ENCODE assay signal across 20 cellular contexts in genomic region chr17:3485481-3486068, GRCh38. TPM values are rescaled to one million over a fixed set of nuclear protein-coding genes. Genes with fewer than 3 reads are reported as not detected.
DNase-seq lines count a peak whose midpoint lies in the region; ATAC-seq, FAIRE-seq and TF ChIP-seq lines count a peak whose summit lies in the region.
"Had no signal": no experiment of that assay in that cellular context is flagged by ENCODE, and none has a peak within 500 bp of the region (broad histone marks: within the 10 kb centered on the region; RNA-seq: fewer than 3 reads in every experiment).

No MANE protein-coding gene starts in this region.

- no peak overlapping the region for H3K4me3 ChIP-seq in H1 (ENCODE audit: extremely low read depth in 1 of 4, insufficient read depth in 2 of 4, low read depth in 3 of 4, low read length in 4 of 4)
- H3K4me3 ChIP-seq: A549 had no signal

- no peak overlapping the region for H2BK15ac ChIP-seq in H1 (ENCODE audit: low read length)

- H2AK5ac ChIP-seq in H1 (ENCODE audit: low read depth, low read length): no peak overlapping the region

- H2BK20ac ChIP-seq in H1 (ENCODE audit: low read length): no peak overlapping the region

- H3K56ac ChIP-seq in H1 (replicated peaks; ENCODE audit: insufficient read length, low read depth, low read length): no peak overlapping the region

- TF ChIP-seq RAD21 in H1 (IDR thresholded peaks at IDR 0.05 in 1 of 2, conservative IDR thresholded peaks at IDR 0.05 in 1 of 2; ENCODE audit: low read depth in 2 of 2, low read length in 2 of 2): no peak

- no peak overlapping the region for H3K4ac ChIP-seq in H1 (replicated peaks; ENCODE audit: insufficient read length, low read depth, low read length)

- no peak overlapping the region for H3K4me3 Mint-ChIP-seq in progenitor cell of endocrine pancreas (ENCODE audit: low read depth)
- H3K4me3 Mint-ChIP-seq: CD8-positive, alpha-beta memory T cell had no signal

- no peaks in the 10 kb centered on the region for H3K9me3 ChIP-seq in H1 (ENCODE audit: insufficient read depth in 2 of 2, low read depth in 1 of 2, low read length in 1 of 2)
- H3K9me3 ChIP-seq: A549, BE2C had no signal

- no peak for TF ChIP-seq POLR2A in H1 (IDR thresholded peaks at IDR 0.05; ENCODE audit: control extremely low read depth in 1 of 2, low read depth in 2 of 2, low read length in 2 of 2)

- CTCF ChIA-PET in H1 (lab: Charles Lee; ENCODE audit: partially characterized antibody): interaction anchor here (0.6 to 1.8 kb wide), 3 partner anchors 8 to 108 kb away, joined by 3 to 4 read pairs (median 4); no protein-coding TSS in a partner anchor

- H3K4me2 ChIP-seq in H1 (ENCODE audit: insufficient read depth in 1 of 2, low read depth in 2 of 2, low read length in 2 of 2): no peak overlapping the region
- H3K4me2 ChIP-seq: A549 had no signal

- no peak overlapping the region for H3K23ac ChIP-seq in H1 (ENCODE audit: insufficient read length)

- POLR2A ChIA-PET in H1 (lab: Charles Lee; ENCODE audit: partially characterized antibody): interaction anchor here (0.9 kb wide), 1 partner anchor 9 kb away, joined by 3 read pairs; no protein-coding TSS in a partner anchor

- H3K9me3 Mint-ChIP-seq in progenitor cell of endocrine pancreas (ENCODE audit: low read depth): no peaks in the 10 kb centered on the region
- H3K9me3 Mint-ChIP-seq: CD8-positive, alpha-beta memory T cell had no signal

- no peaks in the 10 kb centered on the region for H4K20me1 ChIP-seq in H1 (replicated peaks in 1 of 2; ENCODE audit: control insufficient read depth in 1 of 2, insufficient read depth in 2 of 2, low read length in 2 of 2)

- no peak overlapping the region for H2BK120ac ChIP-seq in H1 (replicated peaks; ENCODE audit: low read depth, low read length)

- DNase-seq in NCI-H1694 (lab: John Stamatoyannopoulos, UW) (peak; percentile 93), NCI-H2171 (lab: John Stamatoyannopoulos, UW) (peak; percentile 75), H1 (ENCODE audit: low read depth in 1 of 2, low spot score in 2 of 2) (no peak), progenitor cell of endocrine pancreas (ENCODE audit: low spot score, unreplicated experiment) (no peak), urothelium cell line (ENCODE audit: low spot score) (no peak), NCI-H524 treated with DMSO at 0.1 percent for 48 hours (lab: John Stamatoyannopoulos, UW) (no peak)
- DNase-seq: BE2C; CD8-positive, alpha-beta memory T cell; DMS79 treated with DMSO at 0.1 percent for 48 hours; EL; IMR-90; KBM-7 had no signal

- peak overlapping the region; percentile 36 for H4K91ac ChIP-seq in H1 (replicated peaks; ENCODE audit: insufficient read length, low read length)

- H3K27ac Mint-ChIP-seq in progenitor cell of endocrine pancreas: peak overlapping the region; percentile 8

- no peak overlapping the region for H3K9ac ChIP-seq in H1 (replicated peaks in 1 of 4; ENCODE audit: extremely low read depth in 1 of 4, low read depth in 3 of 4, low read length in 3 of 4)

- H3K18ac ChIP-seq in H1 (ENCODE audit: extremely low read depth, low read length): no peak overlapping the region

- H3K14ac ChIP-seq in H1 (ENCODE audit: insufficient read length): no peak overlapping the region

- H3K36me3 ChIP-seq in H1 (ENCODE audit: control insufficient read depth in 2 of 4, insufficient read depth in 4 of 4, low read length in 3 of 4): no peaks in the 10 kb centered on the region
- H3K36me3 ChIP-seq: BE2C had no signal

- no peak overlapping the region for H2BK12ac ChIP-seq in H1 (ENCODE audit: low read depth, low read length)

- WGBS in H1 (ENCODE audit: extremely low coverage in 1 of 2, insufficient coverage in 1 of 2, insufficient read length in 1 of 2, insufficient replicate concordance in 2 of 2, low coverage in 1 of 2, low lambda C conversion rate in 2 of 2, missing lambda C conversion rate in 1 of 2), 2 experiments: 78% methylated on average over 6 of the region's 8 CpGs; no CpG with 5 or more reads in 1 of the 2 experiments

- no peak for TF ChIP-seq EP300 in H1 (IDR thresholded peaks at IDR 0.05; ENCODE audit: borderline replicate concordance in 1 of 2, low read depth in 2 of 2, low read length in 2 of 2)

- H3K79me1 ChIP-seq in H1 (ENCODE audit: low read depth, low read length): no peaks in the 10 kb centered on the region

- no peak for ATAC-seq in GM21576 (IDR thresholded peaks at IDR 0.05; ENCODE audit: unreplicated experiment)
- ATAC-seq: A549, HCT116 had no signal

- TF ChIP-seq CTCF in H1 (IDR thresholded peaks at IDR 0.05; ENCODE audit: control extremely low read depth in 1 of 3, insufficient read depth in 1 of 3, low read depth in 1 of 3, low read length in 3 of 3) (no peak), progenitor cell of endocrine pancreas (IDR thresholded peaks at IDR 0.05; ENCODE audit: unreplicated experiment) (no peak)

- H3K23me2 ChIP-seq in H1 (ENCODE audit: low read depth, low read length): no peaks in the 10 kb centered on the region; the same call in 1 of the 2 replicates

- no peak overlapping the region for H4K8ac ChIP-seq in H1 (ENCODE audit: extremely low read depth, insufficient read depth, low read length)

- H3K27ac ChIP-seq in H1 (ENCODE audit: low read depth, low read length): no peak overlapping the region
- H3K27ac ChIP-seq: A549, C4-2B had no signal

- H3K27me3 Mint-ChIP-seq in progenitor cell of endocrine pancreas: no peaks in the 10 kb centered on the region

- no peak overlapping the region for H2AFZ ChIP-seq in H1 (ENCODE audit: low read length)

- peaks cover 0 to 11% (median 7%) of the 10 kb centered on the region in 4 experiments; a peak in 4 of 7 replicates for H3K4me1 ChIP-seq in H1 (replicated peaks in 1 of 4; ENCODE audit: control insufficient read depth in 3 of 4, insufficient read depth in 4 of 4, low read length in 3 of 4)
- H3K4me1 ChIP-seq: A549, BE2C had no signal

- no peaks in the 10 kb centered on the region for H3K36me3 Mint-ChIP-seq in progenitor cell of endocrine pancreas (ENCODE audit: insufficient read depth)
- H3K36me3 Mint-ChIP-seq: CD8-positive, alpha-beta memory T cell had no signal

- no peak overlapping the region for H2BK5ac ChIP-seq in H1 (ENCODE audit: low read depth, low read length)

- FAIRE-seq in H1 (lab: Jason Lieb, UNC) (no peak), urothelium cell line (lab: Jason Lieb, UNC) (no peak)
- FAIRE-seq: A549, G401.6, GM12891, H54 had no signal

- H3K27me3 ChIP-seq in H1 (replicated peaks in 1 of 4; ENCODE audit: control insufficient read depth in 3 of 4, extremely low read depth in 1 of 4, insufficient read depth in 3 of 4, low read length in 3 of 4): no peaks in the 10 kb centered on the region

- H3K4me1 Mint-ChIP-seq in progenitor cell of endocrine pancreas (ENCODE audit: low read depth): peaks cover 14% of the 10 kb centered on the region
- H3K4me1 Mint-ChIP-seq: CD8-positive, alpha-beta memory T cell had no signal

- H4K5ac ChIP-seq in H1 (ENCODE audit: insufficient read length, low read depth, low read length): no peak overlapping the region

- no peaks in the 10 kb centered on the region for H3K79me2 ChIP-seq in H1 (ENCODE audit: control insufficient read depth in 1 of 2, insufficient read depth in 2 of 2, low read length in 2 of 2)

TF ChIP-seq in H1, 55 proteins besides CTCF, POLR2A, EP300 and RAD21 (continues in another document):
- TF ChIP-seq EZH2 (IDR thresholded peaks at IDR 0.05; ENCODE audit: low read depth, low read length, severe bottlenecking): no peak
- TF ChIP-seq RXRA (IDR thresholded peaks at IDR 0.05; ENCODE audit: insufficient read depth, low read depth, low read length): no peak
- TF ChIP-seq, protein P1, sequence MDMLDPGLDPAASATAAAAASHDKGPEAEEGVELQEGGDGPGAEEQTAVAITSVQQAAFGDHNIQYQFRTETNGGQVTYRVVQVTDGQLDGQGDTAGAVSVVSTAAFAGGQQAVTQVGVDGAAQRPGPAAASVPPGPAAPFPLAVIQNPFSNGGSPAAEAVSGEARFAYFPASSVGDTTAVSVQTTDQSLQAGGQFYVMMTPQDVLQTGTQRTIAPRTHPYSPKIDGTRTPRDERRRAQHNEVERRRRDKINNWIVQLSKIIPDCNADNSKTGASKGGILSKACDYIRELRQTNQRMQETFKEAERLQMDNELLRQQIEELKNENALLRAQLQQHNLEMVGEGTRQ (IDR thresholded peaks at IDR 0.05; ENCODE audit: low read length): no peak
- no peak for TF ChIP-seq RBBP5 (IDR thresholded peaks at IDR 0.05; ENCODE audit: borderline replicate concordance, low read depth, low read length)

RNA-seq across cellular contexts. Expression of gene ASPA, which starts 9.8 kb away (rescaled TPM):
- total RNA-seq in H1 (2021; fragmentation: NEBNext Ultra II Directional; extraction: Animal tissue kit (Norgen Biotek cat#: 25700)): not detected in 2 replicates
- polyA plus RNA-seq in H1 (2011; rRNA removed): 0.03 TPM in 1 of 2 replicates, not detected in the other
- 0.01 TPM for polyA plus RNA-seq in H1 (2011; cell fraction: cytosol; rRNA removed)
- 0.04 TPM for polyA plus RNA-seq in H1 (2011; cell fraction: nucleus; rRNA removed)
- not detected in 4 replicates for polyA plus RNA-seq in H1 (2012, experiment 1 of 2)
- not detected for polyA plus RNA-seq in H1 (2012, experiment 2 of 2)
- 0.08 TPM for polyA plus RNA-seq in H1 (2013, experiment 1 of 2)
- polyA plus RNA-seq in H1 (2013, experiment 2 of 2): 0.04 TPM
- polyA minus RNA-seq in H1 (2011; rRNA and poly(A)+ RNA removed): not detected in 2 replicates
- polyA minus RNA-seq in H1 (2011; cell fraction: cytosol; rRNA and poly(A)+ RNA removed): not detected
- not detected for polyA minus RNA-seq in H1 (2011; cell fraction: nucleus; rRNA and poly(A)+ RNA removed)
- not detected in 2 replicates for total RNA-seq in progenitor cell of endocrine pancreas
- total RNA-seq: CD8-positive, alpha-beta memory T cell; IMR-90 had no signal
- polyA plus RNA-seq: A549; CD8-positive, alpha-beta memory T cell had no signal

RNA-seq across cellular contexts. Expression of gene SPATA22, which starts 14.0 kb away (rescaled TPM):
- not detected in 2 replicates for total RNA-seq in H1 (2021; fragmentation: NEBNext Ultra II Directional; extraction: Animal tissue kit (Norgen Biotek cat#: 25700))
- 0.06 TPM in 1 of 2 replicates, not detected in the other for polyA plus RNA-seq in H1 (2011; rRNA removed)
- polyA plus RNA-seq in H1 (2011; cell fraction: cytosol; rRNA removed): not detected
- polyA plus RNA-seq in H1 (2011; cell fraction: nucleus; rRNA removed): not detected
- not detected in 4 replicates for polyA plus RNA-seq in H1 (2012, experiment 1 of 2)
- polyA plus RNA-seq in H1 (2012, experiment 2 of 2): not detected
- polyA plus RNA-seq in H1 (2013, experiment 1 of 2): 0.04 TPM
- polyA plus RNA-seq in H1 (2013, experiment 2 of 2): 0.07 TPM
- polyA minus RNA-seq in H1 (2011; rRNA and poly(A)+ RNA removed): not detected in 2 replicates
- not detected for polyA minus RNA-seq in H1 (2011; cell fraction: cytosol; rRNA and poly(A)+ RNA removed)
- polyA minus RNA-seq in H1 (2011; cell fraction: nucleus; rRNA and poly(A)+ RNA removed): not detected
- not detected in 2 replicates for total RNA-seq in progenitor cell of endocrine pancreas
- total RNA-seq: CD8-positive, alpha-beta memory T cell had no signal
- polyA plus RNA-seq: A549; AG04450; CD8-positive, alpha-beta memory T cell had no signal

RNA-seq across cellular contexts. Expression of gene OR1E2, which starts 51.9 kb away (rescaled TPM):
- total RNA-seq in H1 (2021; fragmentation: NEBNext Ultra II Directional; extraction: Animal tissue kit (Norgen Biotek cat#: 25700)): not detected in 2 replicates
- not detected in 2 replicates for polyA plus RNA-seq in H1 (2011; rRNA removed)
- polyA plus RNA-seq in H1 (2011; cell fraction: cytosol; rRNA removed): not detected
- polyA plus RNA-seq in H1 (2011; cell fraction: nucleus; rRNA removed): not detected
- not detected in 4 replicates for polyA plus RNA-seq in H1 (2012, experiment 1 of 2)
- polyA plus RNA-seq in H1 (2012, experiment 2 of 2): not detected
- polyA plus RNA-seq in H1 (2013, experiment 1 of 2): not detected
- not detected for polyA plus RNA-seq in H1 (2013, experiment 2 of 2)
- not detected in 2 replicates for polyA minus RNA-seq in H1 (2011; rRNA and poly(A)+ RNA removed)
- polyA minus RNA-seq in H1 (2011; cell fraction: cytosol; rRNA and poly(A)+ RNA removed): not detected
- polyA minus RNA-seq in H1 (2011; cell fraction: nucleus; rRNA and poly(A)+ RNA removed): not detected
- total RNA-seq in progenitor cell of endocrine pancreas: not detected in 2 replicates
- total RNA-seq: CD8-positive, alpha-beta memory T cell; IMR-90 had no signal
- polyA plus RNA-seq: A549; AG04450; CD8-positive, alpha-beta memory T cell; IMR-90 had no signal

Comparison
In these comparisons a context has a peak if more than half of its experiments do, and no peak if none do; other contexts are left out.
1. DNase-seq: peak in NCI-H1694 (single experiment) and NCI-H2171 (single experiment); none in H1 (0 of 2), progenitor cell of endocrine pancreas (single experiment), urothelium cell line (single experiment) and NCI-H524 treated with DMSO at 0.1 percent for 48 hours (single experiment).